12 cellular contexts compared by ENCODE assay signal in genomic region chr12:81146228-81147225, GRCh38.
"Had no signal": no experiment of that assay in that cellular context is flagged by ENCODE, and none has a peak within 500 bp of the region (broad histone marks: within the 10 kb centered on the region; RNA-seq: fewer than 3 reads in every experiment).

No MANE protein-coding gene starts in this region.

- H3K27me3 ChIP-seq: gastrocnemius medialis, upper lobe of left lung had no signal

- H3K27ac Mint-ChIP-seq: activated naive CD4-positive, alpha-beta T cell treated with anti-CD3 and anti-CD28 coated beads, Interleukin-2, amount 10 ng/mL, durations not matched to agents 7 days and 5 days; activated T-cell treated with anti-CD3 and anti-CD28 coated beads, Interleukin-2, amount 50 U/mL, for 24 hours; memory B cell; naive thymus-derived CD8-positive, alpha-beta T cell; stimulated activated naive CD8-positive, alpha-beta T cell treated with anti-CD3 and anti-CD28 coated beads, Interleukin-15, amount 100 ng/mL, for 72 hours had no signal

- H3K4me3 ChIP-seq: gastrocnemius medialis, upper lobe of left lung had no signal

- H3K27ac ChIP-seq: gastrocnemius medialis, upper lobe of left lung had no signal

- H3K4me1 Mint-ChIP-seq: activated naive CD4-positive, alpha-beta T cell treated with anti-CD3 and anti-CD28 coated beads, Interleukin-2, amount 10 ng/mL, durations not matched to agents 7 days and 5 days; memory B cell; naive thymus-derived CD8-positive, alpha-beta T cell; stimulated activated naive CD8-positive, alpha-beta T cell treated with anti-CD3 and anti-CD28 coated beads, Interleukin-15, amount 100 ng/mL, for 72 hours had no signal

- DNase-seq: activated CD4-positive, alpha-beta T cell treated with anti-CD3 and anti-CD28 coated beads for 1 hour; activated CD4-positive, alpha-beta T cell treated with anti-CD3 and anti-CD28 coated beads, Interleukin-2, amount 50 U/mL, for 48 hours; activated naive CD4-positive, alpha-beta T cell treated with anti-CD3 and anti-CD28 coated beads, Interleukin-2, amount 10 ng/mL, durations not matched to agents 7 days and 5 days; activated T-cell treated with anti-CD3 and anti-CD28 coated beads, Interleukin-2, amount 50 U/mL, for 24 hours; erythroblast; gastrocnemius medialis; naive thymus-derived CD8-positive, alpha-beta T cell; occipital lobe; stimulated activated naive CD8-positive, alpha-beta T cell treated with anti-CD3 and anti-CD28 coated beads, Interleukin-15, amount 100 ng/mL, for 72 hours; T-helper 9 cell; upper lobe of left lung had no signal

- H3K36me3 ChIP-seq: gastrocnemius medialis, upper lobe of left lung had no signal

- H3K27me3 Mint-ChIP-seq: activated naive CD4-positive, alpha-beta T cell treated with anti-CD3 and anti-CD28 coated beads, Interleukin-2, amount 10 ng/mL, durations not matched to agents 7 days and 5 days; activated T-cell treated with anti-CD3 and anti-CD28 coated beads, Interleukin-2, amount 50 U/mL, for 24 hours; memory B cell; naive thymus-derived CD8-positive, alpha-beta T cell; stimulated activated naive CD8-positive, alpha-beta T cell treated with anti-CD3 and anti-CD28 coated beads, Interleukin-15, amount 100 ng/mL, for 72 hours had no signal

- H3K9me3 ChIP-seq: gastrocnemius medialis, upper lobe of left lung had no signal

- H3K36me3 Mint-ChIP-seq: activated naive CD4-positive, alpha-beta T cell treated with anti-CD3 and anti-CD28 coated beads, Interleukin-2, amount 10 ng/mL, durations not matched to agents 7 days and 5 days; memory B cell; naive thymus-derived CD8-positive, alpha-beta T cell had no signal

- H3K4me1 ChIP-seq: gastrocnemius medialis had no signal

- ATAC-seq: gastrocnemius medialis; naive thymus-derived CD8-positive, alpha-beta T cell; stimulated activated naive CD8-positive, alpha-beta T cell treated with anti-CD3 and anti-CD28 coated beads, Interleukin-15, amount 100 ng/mL, for 72 hours had no signal

- H3K4me3 Mint-ChIP-seq: activated naive CD4-positive, alpha-beta T cell treated with anti-CD3 and anti-CD28 coated beads, Interleukin-2, amount 10 ng/mL, durations not matched to agents 7 days and 5 days; activated T-cell treated with anti-CD3 and anti-CD28 coated beads, Interleukin-2, amount 50 U/mL, for 24 hours; memory B cell; naive thymus-derived CD8-positive, alpha-beta T cell; stimulated activated naive CD8-positive, alpha-beta T cell treated with anti-CD3 and anti-CD28 coated beads, Interleukin-15, amount 100 ng/mL, for 72 hours had no signal

- H3K9me3 Mint-ChIP-seq: memory B cell had no signal
